8 cellular contexts compared by ENCODE assay signal in the genomic region with DNA sequence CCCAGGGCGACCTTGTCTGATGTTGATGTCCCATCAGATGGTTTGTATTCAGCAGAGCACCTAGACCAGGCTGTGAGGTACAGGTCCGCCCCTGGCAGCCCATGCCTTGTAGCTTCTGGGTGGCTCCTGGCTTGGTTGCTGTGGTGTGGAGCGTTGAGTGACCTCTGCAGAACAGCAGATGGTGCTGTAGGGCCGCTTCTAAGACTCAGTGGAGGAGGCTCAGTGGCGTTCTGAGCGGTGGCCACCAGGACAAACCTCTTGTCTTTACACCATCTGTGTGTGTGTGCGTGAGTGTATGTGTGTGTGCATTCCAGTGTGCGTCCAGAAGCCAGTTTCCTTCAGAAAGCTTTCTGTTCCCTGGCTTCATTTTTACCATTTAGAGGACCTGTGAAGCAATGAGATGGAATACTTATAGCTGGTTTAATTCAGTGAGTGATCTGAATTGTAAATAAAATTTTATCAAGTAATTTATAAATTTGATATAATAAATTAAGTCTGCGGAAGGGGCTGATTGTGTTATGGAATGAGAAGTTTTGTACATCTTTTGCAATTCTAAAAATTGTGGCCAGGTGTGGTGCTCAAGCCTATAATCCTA.
DNase-seq lines count a peak whose midpoint lies in the region; ATAC-seq, FAIRE-seq and TF ChIP-seq lines count a peak whose summit lies in the region.

No MANE protein-coding gene starts in this region.

- TF ChIP-seq CTCF in epithelial cell of proximal tubule (conservative IDR thresholded peaks at IDR 0.05; ENCODE audit: low read depth, low read length) (peak; percentile 95), stomach (IDR thresholded peaks at IDR 0.05) (peak in 5 of 7 experiments; percentile 58 to 86 (median 70))

- no peak for TF ChIP-seq POLR2A in stomach (IDR thresholded peaks at IDR 0.05)

- no peak overlapping the region for H3K27ac ChIP-seq in stomach

- no peaks in the 10 kb centered on the region for H3K9me3 Mint-ChIP-seq in activated CD8-positive, alpha-beta memory T cell treated with anti-CD3 and anti-CD28 coated beads, Interleukin-2, amount 10 ng/mL, durations not matched to agents 7 days and 5 days (ENCODE audit: low read depth)

- H3K4me1 Mint-ChIP-seq in activated CD8-positive, alpha-beta memory T cell treated with anti-CD3 and anti-CD28 coated beads, Interleukin-2, amount 10 ng/mL, durations not matched to agents 7 days and 5 days = peaks cover 7% of the 10 kb centered on the region

- H3K36me3 ChIP-seq in stomach = peaks cover 0 to 16% (median 5%) of the 10 kb centered on the region in 4 donors

- no peaks in the 10 kb centered on the region for H3K9me3 ChIP-seq in stomach

- intact Hi-C loops in stomach (cut with DNase I; ENCODE audit: low total_unique reads) = loop anchor here (10.0 kb wide), 1 partner anchor 304 kb away; no protein-coding TSS in a partner anchor

- WGBS in stomach, 5 donors = 16 to 23% (median 20%) methylated on average over 8 to 9 of the region's 9 CpGs

- peak; percentile 96 for ATAC-seq in activated CD8-positive, alpha-beta memory T cell treated with anti-CD3 and anti-CD28 coated beads, Interleukin-2, amount 10 ng/mL, durations not matched to agents 7 days and 5 days

- H3K27ac Mint-ChIP-seq in activated CD8-positive, alpha-beta memory T cell treated with anti-CD3 and anti-CD28 coated beads, Interleukin-2, amount 10 ng/mL, durations not matched to agents 7 days and 5 days = no peak overlapping the region

- H3K4me3 ChIP-seq in epithelial cell of proximal tubule (ENCODE audit: low read depth, low read length) = no peak overlapping the region
- H3K4me3 ChIP-seq in stomach = no peak overlapping the region

- TF ChIP-seq EP300 in stomach (IDR thresholded peaks at IDR 0.05) = no peak

- DNase-seq in ACHN = peak; percentile 86
- DNase-seq in GM18507 (ENCODE audit: extremely low spot score, insufficient read length, low read depth) = peak; percentile 52
- peak; percentile 86 for DNase-seq in HTR-8/SVneo (ENCODE audit: insufficient read length, low spot score)
- peak; percentile 93 for DNase-seq in NOMO-1 treated with DMSO at 0.1 percent for 48 hours (lab: John Stamatoyannopoulos, UW; ENCODE audit: unreplicated experiment)
- DNase-seq in activated CD8-positive, alpha-beta memory T cell treated with anti-CD3 and anti-CD28 coated beads, Interleukin-2, amount 10 ng/mL, durations not matched to agents 7 days and 5 days = peak; percentile 88
- DNase-seq in epithelial cell of proximal tubule (ENCODE audit: low read depth) = peak; percentile 64
- DNase-seq in myocyte (ENCODE audit: low read depth) = peak; percentile 94
- peak; percentile 71 for DNase-seq in stomach

- H3K4me1 ChIP-seq in stomach = peaks cover 0 to 33% (median 15%) of the 10 kb centered on the region in 4 donors

- FAIRE-seq in GM18507 (lab: Jason Lieb, UNC) (peak; percentile 86), HTR-8/SVneo (lab: Jason Lieb, UNC) (peak; percentile 81)

- CTCF ChIA-PET in activated CD8-positive, alpha-beta memory T cell treated with anti-CD3 and anti-CD28 coated beads, Interleukin-2, amount 10 ng/mL, durations not matched to agents 7 days and 5 days (lab: Charles Lee) = interaction anchor here (0.5 to 7.4 kb wide), 34 partner anchors 8 to 682 kb away, joined by 3 to 275 read pairs (median 5); a partner anchor contains a TSS

- no peak overlapping the region for H3K4me3 Mint-ChIP-seq in activated CD8-positive, alpha-beta memory T cell treated with anti-CD3 and anti-CD28 coated beads, Interleukin-2, amount 10 ng/mL, durations not matched to agents 7 days and 5 days

- in situ Hi-C loops in ACHN (cut with HindIII; ENCODE audit: low pct_ligation_motif_present, low pct_unique_long_range_greater_than_20kb, low sequenced_read_pairs) = no loop called here

- H3K27me3 ChIP-seq in stomach = no peaks in the 10 kb centered on the region

- no peaks in the 10 kb centered on the region for H3K27me3 Mint-ChIP-seq in activated CD8-positive, alpha-beta memory T cell treated with anti-CD3 and anti-CD28 coated beads, Interleukin-2, amount 10 ng/mL, durations not matched to agents 7 days and 5 days

- H3K36me3 Mint-ChIP-seq in activated CD8-positive, alpha-beta memory T cell treated with anti-CD3 and anti-CD28 coated beads, Interleukin-2, amount 10 ng/mL, durations not matched to agents 7 days and 5 days = no peaks in the 10 kb centered on the region
